Comparison of ENCODE assay signal across 8 cellular contexts in genomic region chr10:104028146-104028545, GRCh38. TPM values are rescaled to one million over a fixed set of nuclear protein-coding genes. Genes with fewer than 3 reads are reported as not detected.
DNase-seq lines count a peak whose midpoint lies in the region; ATAC-seq, FAIRE-seq and TF ChIP-seq lines count a peak whose summit lies in the region.

No MANE protein-coding gene starts in this region.

- H3K27me3 ChIP-seq in Loucy (ENCODE audit: insufficient read depth, low read length, poor library complexity, severe bottlenecking): no peaks in the 10 kb centered on the region

- H3F3A ChIP-seq in Loucy (ENCODE audit: low read depth): no peaks in the 10 kb centered on the region

- no peaks in the 10 kb centered on the region for H3K4me1 ChIP-seq in Loucy (ENCODE audit: insufficient read depth, low read length, poor library complexity, severe bottlenecking)

- no peaks in the 10 kb centered on the region for H3K9me2 ChIP-seq in Loucy (replicated peaks; ENCODE audit: low read depth, low read length)

- peaks cover 24 to 28% of the 10 kb centered on the region in 2 donors for H3K36me3 Mint-ChIP-seq in naive B cell

- ATAC-seq in naive B cell (ENCODE audit: low read depth in 2 of 2) (peak; percentile 43 to 47), HG02970 (IDR thresholded peaks at IDR 0.05; ENCODE audit: low FRiP score, unreplicated experiment) (no peak), HG03439 (IDR thresholded peaks at IDR 0.05; ENCODE audit: unreplicated experiment) (no peak)

- no peaks in the 10 kb centered on the region for H4K20me1 ChIP-seq in Loucy (ENCODE audit: insufficient read depth, low read length, poor library complexity, severe bottlenecking)

- DNase-seq in D721Med (ENCODE audit: insufficient read length, low spot score) (no peak), coronary artery (ENCODE audit: low spot score) (no peak), naive B cell (no peak), NCI-H524 treated with DMSO at 0.1 percent for 48 hours (lab: John Stamatoyannopoulos, UW) (no peak), T-helper 9 cell (no peak)

- no peaks in the 10 kb centered on the region for H3K27me3 Mint-ChIP-seq in naive B cell

- H3K4me3 Mint-ChIP-seq in naive B cell: no peak overlapping the region

- no peaks in the 10 kb centered on the region for H3K79me2 ChIP-seq in Loucy (ENCODE audit: insufficient read depth, low read length)

- no peak overlapping the region for H3K4me2 ChIP-seq in Loucy (ENCODE audit: low read depth, low read length, poor library complexity, severe bottlenecking)

- no peaks in the 10 kb centered on the region for H3K9me3 ChIP-seq in Loucy (ENCODE audit: insufficient read depth, low read depth, low read length)

- no peak overlapping the region for H3K27ac Mint-ChIP-seq in naive B cell

- H3K36me3 ChIP-seq in Loucy (ENCODE audit: insufficient read depth, low read length): peaks cover 41% of the 10 kb centered on the region

- H3K4me1 Mint-ChIP-seq in naive B cell: peaks cover 0 to 8% (median 0%) of the 10 kb centered on the region in 3 donors

- no peak overlapping the region for H3K9ac ChIP-seq in Loucy (ENCODE audit: low read depth, low read length, poor library complexity, severe bottlenecking)

- H2AFZ ChIP-seq in Loucy (ENCODE audit: low read length): no peak overlapping the region

- TF ChIP-seq CTCF in D721Med (IDR thresholded peaks at IDR 0.05; ENCODE audit: insufficient read depth, missing control alignments): peak; percentile 30
- peak; percentile 46 for TF ChIP-seq CTCF in Loucy (conservative IDR thresholded peaks at IDR 0.05; ENCODE audit: low read length)
- peak; percentile 28 for TF ChIP-seq CTCF in coronary artery (IDR thresholded peaks at IDR 0.05)

- no peak for FAIRE-seq in D721Med (lab: Jason Lieb, UNC)

- no peak overlapping the region for H3K4me3 ChIP-seq in Loucy (ENCODE audit: low read length, poor library complexity, severe bottlenecking)
- no peak overlapping the region for H3K4me3 ChIP-seq in coronary artery

- H3K27ac ChIP-seq in coronary artery: peak overlapping the region in 1 of 2 donors; percentile 29

- H3K9me3 Mint-ChIP-seq in naive B cell: no peaks in the 10 kb centered on the region

RNA-seq across cellular contexts. Expression of gene COL17A1, which starts 57.5 kb away (rescaled TPM):
- not detected for polyA plus RNA-seq in naive B cell (ENCODE audit: low read depth in 6 of 6)

Comparison
In these comparisons a context has a peak if more than half of its experiments do, and no peak if none do; other contexts are left out.
1. ATAC-seq: peak in naive B cell (2 of 2); none in HG02970 (single experiment) and HG03439 (single experiment).
2. Peak in every context shown above with its lines, with median percentiles within 50 percentile points of each other: CTCF ChIP-seq.